Comparison of ENCODE assay signal across 30 cellular contexts in the genomic region with DNA sequence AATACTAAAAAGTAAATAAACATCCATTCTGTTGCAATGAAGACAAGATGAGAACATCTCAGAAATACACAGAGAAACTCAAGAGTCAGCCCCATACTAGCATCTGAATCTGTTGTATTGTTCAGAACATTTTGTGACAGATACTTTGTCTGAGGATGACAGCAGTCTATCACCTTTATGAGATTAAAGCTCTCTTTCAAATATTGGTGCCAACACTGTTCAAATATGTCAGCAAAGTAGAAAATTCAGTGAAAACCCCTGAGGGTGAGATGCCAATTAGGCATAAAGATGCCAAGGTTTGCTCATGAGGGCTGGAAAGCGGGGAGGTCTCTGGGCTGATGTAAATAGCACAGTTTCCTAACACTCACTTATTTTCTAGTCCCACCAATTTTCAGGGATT.
"Had no signal": no experiment of that assay in that cellular context is flagged by ENCODE, and none has a peak within 500 bp of the region (broad histone marks: within the 10 kb centered on the region; RNA-seq: fewer than 3 reads in every experiment).

No MANE protein-coding gene starts in this region.

- H3K27me3 ChIP-seq: adrenal gland, ascending aorta, body of pancreas, brain microvascular endothelial cell, breast epithelium, cardiac muscle cell had no signal

- H3K36me3 ChIP-seq: adrenal gland, ascending aorta, brain microvascular endothelial cell, breast epithelium, cardiac muscle cell had no signal

- H3K4me3 ChIP-seq: adrenal gland, ascending aorta, body of pancreas, breast epithelium, cardiac muscle cell had no signal

- DNase-seq: activated effector memory CD4-positive, alpha-beta T cell treated with anti-CD3 and anti-CD28 coated beads, Interleukin-2, amount 50 U/mL, for 16 hours; activated gamma-delta T cell; activated gamma-delta T cell treated with Interleukin-2 at 50 U/mL for 16 hours; activated naive CD4-positive, alpha-beta T cell; activated naive CD4-positive, alpha-beta T cell treated with anti-CD3 and anti-CD28 coated beads for 36 hours; activated naive CD4-positive, alpha-beta T cell treated with anti-CD3 and anti-CD28 coated beads, Interleukin-2, amount 10 ng/mL, durations not matched to agents 7 days and 5 days; activated naive CD4-positive, alpha-beta T cell treated with anti-CD3 and anti-CD28 coated beads, Interleukin-2, amount 50 U/mL, for 16 hours; activated naive CD4-positive, alpha-beta T cell treated with Interleukin-2 at 50 U/mL for 16 hours; activated naive CD8-positive, alpha-beta T cell treated with anti-CD3 and anti-CD28 coated beads for 36 hours; activated naive CD8-positive, alpha-beta T cell treated with anti-CD3 and anti-CD28 coated beads, Interleukin-2, amount 10 ng/mL, durations not matched to agents 7 days and 5 days; activated naive CD8-positive, alpha-beta T cell treated with anti-CD3 and anti-CD28 coated beads, Interleukin-2, amount 50 U/mL, for 24 hours; activated T-cell treated with anti-CD3 and anti-CD28 coated beads, Interleukin-2, amount 50 U/mL, for 1 hour; activated T-cell treated with anti-CD3 and anti-CD28 coated beads, Interleukin-2, amount 50 U/mL, for 24 hours; activated T-cell treated with anti-CD3 and anti-CD28 coated beads, Interleukin-2, amount 50 U/mL, for 4 hours; activated T-cell treated with anti-CD3 and anti-CD28 coated beads, Interleukin-2, amount 50 U/mL, for 48 hours; activated T-cell treated with anti-CD3 and anti-CD28 coated beads, Interleukin-2, amount 50 U/mL, for 72 hours; adrenal gland; amniotic stem cell; amygdala; anterior cingulate cortex; aorta; body of pancreas; brain microvascular endothelial cell; caudate nucleus; cerebellar nuclear complex had no signal

- H3K27ac ChIP-seq: adrenal gland, ascending aorta, body of pancreas, brain microvascular endothelial cell, breast epithelium, cardiac muscle cell had no signal

- FAIRE-seq: astrocyte, bronchial epithelial cell had no signal

- H3K9me3 ChIP-seq: adrenal gland, ascending aorta, body of pancreas, breast epithelium had no signal
